In the genomic region with DNA sequence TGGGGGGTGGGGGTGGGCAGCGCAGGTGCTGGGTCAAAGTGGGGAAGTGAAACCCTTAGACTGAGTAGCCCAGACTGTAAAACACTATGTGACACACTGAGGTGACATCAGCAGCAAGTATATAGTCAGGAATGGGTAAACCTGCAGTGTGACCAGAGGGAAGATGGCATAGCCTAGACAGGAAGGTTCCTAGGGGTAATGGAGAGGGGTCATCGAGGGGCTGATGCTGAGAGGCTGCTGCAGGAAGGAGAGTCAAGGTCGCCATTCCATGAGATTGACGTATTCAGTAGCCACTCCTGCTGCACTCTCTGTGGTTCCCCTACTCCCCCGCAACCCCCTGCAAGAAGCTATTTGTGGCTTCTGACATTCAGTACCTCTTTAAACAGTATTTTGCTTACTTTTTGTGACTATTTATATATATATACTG, we compare ENCODE assay signal across 20 cellular contexts.
DNase-seq lines count a peak whose midpoint lies in the region; ATAC-seq and TF ChIP-seq lines count a peak whose summit lies in the region.
"Had no signal": no experiment of that assay in that cellular context is flagged by ENCODE, and none has a peak within 500 bp of the region (broad histone marks: within the 10 kb centered on the region; RNA-seq: fewer than 3 reads in every experiment).

No MANE protein-coding gene starts in this region.

- peak; percentile 59 for DNase-seq in MM.1S
- no peak for DNase-seq in Right ventricle myocardium superior
- no peak for DNase-seq in activated naive CD4-positive, alpha-beta T cell treated with anti-CD3 and anti-CD28 coated beads for 36 hours
- DNase-seq in NCI-H510A treated with DMSO at 0.1 percent for 48 hours (lab: John Stamatoyannopoulos, UW), result no peak
- no peak for DNase-seq in activated CD4-positive, CD25-positive, alpha-beta regulatory T cell treated with anti-CD3 and anti-CD28 coated beads, Interleukin-2, amount 50 U/mL, for 72 hours
- DNase-seq: activated CD4-positive, alpha-beta T cell treated with anti-CD3 and anti-CD28 coated beads, Interleukin-2, amount 50 U/mL, for 48 hours; activated naive CD8-positive, alpha-beta T cell treated with anti-CD3 and anti-CD28 coated beads for 36 hours; Karpas-422; NCI-H446 treated with DMSO at 0.1 percent for 48 hours; pancreas; stimulated activated CD4-positive, alpha-beta T cell treated with anti-CD3 and anti-CD28 coated beads, Interleukin-1b, Interleukin-23, amount 100 ng/mL, for 48 hours; stomach had no signal

- H3K9ac ChIP-seq in MM.1S (ENCODE audit: low read length), result no peak overlapping the region
- H3K9ac ChIP-seq: BLaER1 had no signal

- peaks cover 9% of the 10 kb centered on the region; the same call in 1 of the 2 replicates for H3K4me1 ChIP-seq in MM.1S (ENCODE audit: low read length)
- H3K4me1 ChIP-seq: BLaER1, gastroesophageal sphincter, pancreas, stomach had no signal

- no peak overlapping the region for H3K4me3 Mint-ChIP-seq in activated naive CD4-positive, alpha-beta T cell treated with anti-CD3 and anti-CD28 coated beads for 36 hours
- H3K4me3 Mint-ChIP-seq: activated naive CD8-positive, alpha-beta T cell treated with anti-CD3 and anti-CD28 coated beads for 36 hours; dendritic cell treated with granulocyte-macrophage colony-stimulating factor and Interleukin-4, amounts not matched to agents 40 ng/mL and 50 ng/mL, for 4 days had no signal

- no peaks in the 10 kb centered on the region for H4K20me1 ChIP-seq in MM.1S (ENCODE audit: insufficient read depth, low read length)
- H4K20me1 ChIP-seq: BLaER1 had no signal

- H3K27ac ChIP-seq in MM.1S (ENCODE audit: low read length), result peak overlapping the region; percentile 58; the same call in 1 of the 2 replicates
- H3K27ac ChIP-seq: BLaER1, gastroesophageal sphincter, pancreas, SK-N-MC, stomach had no signal

- H3K27ac Mint-ChIP-seq in activated naive CD4-positive, alpha-beta T cell treated with anti-CD3 and anti-CD28 coated beads for 36 hours, result no peak overlapping the region
- H3K27ac Mint-ChIP-seq: activated naive CD8-positive, alpha-beta T cell treated with anti-CD3 and anti-CD28 coated beads for 36 hours; dendritic cell treated with granulocyte-macrophage colony-stimulating factor and Interleukin-4, amounts not matched to agents 40 ng/mL and 50 ng/mL, for 4 days had no signal

- H3K36me3 Mint-ChIP-seq in activated naive CD4-positive, alpha-beta T cell treated with anti-CD3 and anti-CD28 coated beads for 36 hours (ENCODE audit: low read depth), result no peaks in the 10 kb centered on the region
- H3K36me3 Mint-ChIP-seq: activated naive CD8-positive, alpha-beta T cell treated with anti-CD3 and anti-CD28 coated beads for 36 hours had no signal

- no peak overlapping the region for H2AFZ ChIP-seq in MM.1S (ENCODE audit: low read length)

- CTCF ChIA-PET in activated naive CD4-positive, alpha-beta T cell treated with anti-CD3 and anti-CD28 coated beads for 36 hours (lab: Charles Lee), result no interaction called here

- H3K4me3 ChIP-seq in MM.1S (ENCODE audit: low read length), result no peak overlapping the region
- H3K4me3 ChIP-seq: BLaER1, gastroesophageal sphincter, pancreas, SK-N-MC, stomach had no signal

- H3K36me3 ChIP-seq in MM.1S (replicated peaks; ENCODE audit: insufficient read depth, low read length), result no peaks in the 10 kb centered on the region
- H3K36me3 ChIP-seq: BLaER1, gastroesophageal sphincter, pancreas, stomach had no signal

- H3K27me3 ChIP-seq in MM.1S (replicated peaks; ENCODE audit: insufficient read depth, low read length), result no peaks in the 10 kb centered on the region
- H3K27me3 ChIP-seq: BLaER1, gastroesophageal sphincter, pancreas, stomach had no signal

- no peaks in the 10 kb centered on the region for H3K9me2 ChIP-seq in MM.1S (replicated peaks; ENCODE audit: insufficient read depth, low read length)

- no peaks in the 10 kb centered on the region for H3K4me1 Mint-ChIP-seq in activated naive CD4-positive, alpha-beta T cell treated with anti-CD3 and anti-CD28 coated beads for 36 hours (ENCODE audit: low read depth)
- H3K4me1 Mint-ChIP-seq: activated naive CD8-positive, alpha-beta T cell treated with anti-CD3 and anti-CD28 coated beads for 36 hours had no signal

- H3K9me3 ChIP-seq in MM.1S (replicated peaks; ENCODE audit: insufficient read depth, low read length), result no peaks in the 10 kb centered on the region
- H3K9me3 ChIP-seq: BLaER1, gastroesophageal sphincter, pancreas, stomach had no signal

- H3F3A ChIP-seq in MM.1S (ENCODE audit: insufficient read depth, low read length), result no peaks in the 10 kb centered on the region

- H3K9me3 Mint-ChIP-seq in activated naive CD4-positive, alpha-beta T cell treated with anti-CD3 and anti-CD28 coated beads for 36 hours, result peaks cover 1% of the 10 kb centered on the region
- H3K9me3 Mint-ChIP-seq: activated naive CD8-positive, alpha-beta T cell treated with anti-CD3 and anti-CD28 coated beads for 36 hours; dendritic cell treated with granulocyte-macrophage colony-stimulating factor and Interleukin-4, amounts not matched to agents 40 ng/mL and 50 ng/mL, for 4 days had no signal

- H3K4me2 ChIP-seq in MM.1S (ENCODE audit: low read depth, low read length), result 0 out of 2 replicates have a peak overlapping the region, but pooled peaks have one; percentile 36
- H3K4me2 ChIP-seq: BLaER1 had no signal

- TF ChIP-seq CTCF in MM.1S (IDR thresholded peaks at IDR 0.05; ENCODE audit: low read length), result no peak

- no peaks in the 10 kb centered on the region for H3K79me2 ChIP-seq in MM.1S (ENCODE audit: low read length)

- peak; percentile 95 for ATAC-seq in GM18508 (IDR thresholded peaks at IDR 0.05; ENCODE audit: insufficient read depth, unreplicated experiment)
- peak; percentile 98 for ATAC-seq in GM21360 (IDR thresholded peaks at IDR 0.05; ENCODE audit: unreplicated experiment)
- peak; percentile 96 for ATAC-seq in HG02973 (IDR thresholded peaks at IDR 0.05; ENCODE audit: unreplicated experiment)
- ATAC-seq in Right ventricle myocardium superior (ENCODE audit: poor library complexity), result no peak
- ATAC-seq: gastroesophageal sphincter, HCT116, pancreas had no signal

- intact Hi-C loops in Right ventricle myocardium superior (cut with DNase I), result no loop called here
- intact Hi-C loops in activated naive CD4-positive, alpha-beta T cell treated with anti-CD3 and anti-CD28 coated beads for 36 hours (cut with micrococcal nuclease), result no loop called here

- no peaks in the 10 kb centered on the region for H3K27me3 Mint-ChIP-seq in activated naive CD4-positive, alpha-beta T cell treated with anti-CD3 and anti-CD28 coated beads for 36 hours (ENCODE audit: low read depth)
- H3K27me3 Mint-ChIP-seq: activated naive CD8-positive, alpha-beta T cell treated with anti-CD3 and anti-CD28 coated beads for 36 hours; dendritic cell treated with granulocyte-macrophage colony-stimulating factor and Interleukin-4, amounts not matched to agents 40 ng/mL and 50 ng/mL, for 4 days had no signal
